Comparison of ENCODE assay signal across 11 cellular contexts in genomic region chr3:71185733-71186455, GRCh38.
DNase-seq lines count a peak whose midpoint lies in the region; ATAC-seq and TF ChIP-seq lines count a peak whose summit lies in the region.
"Had no signal": no experiment of that assay in that cellular context is flagged by ENCODE, and none has a peak within 500 bp of the region (broad histone marks: within the 10 kb centered on the region; RNA-seq: fewer than 3 reads in every experiment).

No MANE protein-coding gene starts in this region.

- no peaks in the 10 kb centered on the region for H3K9me3 Mint-ChIP-seq in GM23338

- TF ChIP-seq CTCF in cardiac fibroblast (IDR thresholded peaks at IDR 0.05; ENCODE audit: low read depth, low read length): no peak
- TF ChIP-seq CTCF in GM23338 (conservative IDR thresholded peaks at IDR 0.05; ENCODE audit: low read depth in 2 of 2): no peak

- DNase-seq in NCI-H748 (lab: John Stamatoyannopoulos, UW; ENCODE audit: unreplicated experiment) (peak; percentile 26), NCI-H748 treated with DMSO at 0.1 percent for 48 hours (lab: John Stamatoyannopoulos, UW) (no peak), OCI-M1 (lab: John Stamatoyannopoulos, UW) (peak; percentile 29), cardiac fibroblast (ENCODE audit: low read depth in 2 of 2) (peak; percentile 50 to 86), non-pigmented ciliary epithelial cell (ENCODE audit: low read depth) (peak; percentile 67), left ventricle myocardium superior (no peak), GM23338 (ENCODE audit: low spot score) (no peak)
- DNase-seq: ACHN; activated effector memory CD4-positive, alpha-beta T cell treated with Interleukin-2 at 50 U/mL for 16 hours had no signal

- H3K79me2 ChIP-seq in GM23338 (replicated peaks; ENCODE audit: insufficient read depth): no peaks in the 10 kb centered on the region

- no peak for ATAC-seq in left ventricle myocardium superior
- no peak for ATAC-seq in HG02763 (IDR thresholded peaks at IDR 0.05; ENCODE audit: unreplicated experiment)
- no peak for ATAC-seq in GM23338

- intact Hi-C loops in left ventricle myocardium superior (cut with micrococcal nuclease): no loop called here

- no peak overlapping the region for H3K27ac Mint-ChIP-seq in GM23338

- peaks cover 4% of the 10 kb centered on the region; the same call in 1 of the 2 replicates for H3K9me2 ChIP-seq in GM23338 (ENCODE audit: insufficient read depth)

- no peaks in the 10 kb centered on the region for H3K27me3 ChIP-seq in GM23338 (ENCODE audit: insufficient read depth)
- H3K27me3 ChIP-seq: Peyer's patch had no signal

- no peaks in the 10 kb centered on the region for H4K20me1 ChIP-seq in GM23338 (replicated peaks; ENCODE audit: insufficient read depth)

- peaks cover 15% of the 10 kb centered on the region; the same call in 2 of the 3 replicates for H3K4me1 Mint-ChIP-seq in GM23338

- no peaks in the 10 kb centered on the region for H3K36me3 Mint-ChIP-seq in GM23338 (ENCODE audit: low read depth)

- no peaks in the 10 kb centered on the region; the same call in 1 of the 2 replicates for H3K4me1 ChIP-seq in GM23338 (ENCODE audit: insufficient read depth)
- H3K4me1 ChIP-seq: Peyer's patch had no signal

- no peak overlapping the region for H3K27ac ChIP-seq in GM23338 (ENCODE audit: low read depth)

- H3K36me3 ChIP-seq in GM23338 (ENCODE audit: insufficient read depth): no peaks in the 10 kb centered on the region
- H3K36me3 ChIP-seq: Peyer's patch had no signal

- H3K4me3 Mint-ChIP-seq in GM23338: no peak overlapping the region

- H2AFZ ChIP-seq in GM23338: no peak overlapping the region

- H3K4me2 ChIP-seq in GM23338: no peak overlapping the region

- H3K4me3 ChIP-seq in cardiac fibroblast (replicated peaks in 1 of 2; ENCODE audit: low read depth in 2 of 2, low read length in 2 of 2) (no peak overlapping the region), GM23338 (no peak overlapping the region)
- H3K4me3 ChIP-seq: Peyer's patch had no signal

- H3F3A ChIP-seq in GM23338 (replicated peaks; ENCODE audit: low read depth): no peaks in the 10 kb centered on the region

- peaks cover 2% of the 10 kb centered on the region for H3K27me3 Mint-ChIP-seq in GM23338 (ENCODE audit: insufficient read depth, low read depth, poor library complexity)

TF ChIP-seq in GM23338, 12 proteins besides CTCF, POLR2A, EP300 and RAD21:
- no peak for TF ChIP-seq ZNF114 (CRISPR knock-in tag; IDR thresholded peaks at IDR 0.05)
- TF ChIP-seq NANOG (IDR thresholded peaks at IDR 0.05; ENCODE audit: borderline replicate concordance): no peak
- TF ChIP-seq POLR2AphosphoS5 (IDR thresholded peaks at IDR 0.05; ENCODE audit: low read depth): no peak
- TF ChIP-seq REST (IDR thresholded peaks at IDR 0.05; ENCODE audit: unreplicated experiment): no peak
- TF ChIP-seq ZNF331 (CRISPR knock-in tag; IDR thresholded peaks at IDR 0.05; ENCODE audit: low read depth): no peak
- TF ChIP-seq ETS1 (IDR thresholded peaks at IDR 0.05): no peak
- TF ChIP-seq ZNF462 (CRISPR knock-in tag; IDR thresholded peaks at IDR 0.05): no peak
- TF ChIP-seq EZH2 (IDR thresholded peaks at IDR 0.05; ENCODE audit: low read depth, unreplicated experiment): no peak
- TF ChIP-seq EZH2phosphoT487 (IDR thresholded peaks at IDR 0.05; ENCODE audit: unreplicated experiment): no peak
- TF ChIP-seq STAT1 (IDR thresholded peaks at IDR 0.05; ENCODE audit: unreplicated experiment): no peak
- TF ChIP-seq JUNB (IDR thresholded peaks at IDR 0.05; ENCODE audit: unreplicated experiment): no peak
- no peak for TF ChIP-seq CREB1 (CRISPR knock-in tag; IDR thresholded peaks at IDR 0.05; ENCODE audit: low read depth)

Comparison
In these comparisons a context has a peak if more than half of its experiments do, and no peak if none do; other contexts are left out.
1. DNase-seq: peak in NCI-H748 (single experiment), OCI-M1 (single experiment), cardiac fibroblast (2 of 2) and non-pigmented ciliary epithelial cell (single experiment); none in NCI-H748 treated with DMSO at 0.1 percent for 48 hours (single experiment), left ventricle myocardium superior (single experiment) and GM23338 (single experiment).